In the genomic region with DNA sequence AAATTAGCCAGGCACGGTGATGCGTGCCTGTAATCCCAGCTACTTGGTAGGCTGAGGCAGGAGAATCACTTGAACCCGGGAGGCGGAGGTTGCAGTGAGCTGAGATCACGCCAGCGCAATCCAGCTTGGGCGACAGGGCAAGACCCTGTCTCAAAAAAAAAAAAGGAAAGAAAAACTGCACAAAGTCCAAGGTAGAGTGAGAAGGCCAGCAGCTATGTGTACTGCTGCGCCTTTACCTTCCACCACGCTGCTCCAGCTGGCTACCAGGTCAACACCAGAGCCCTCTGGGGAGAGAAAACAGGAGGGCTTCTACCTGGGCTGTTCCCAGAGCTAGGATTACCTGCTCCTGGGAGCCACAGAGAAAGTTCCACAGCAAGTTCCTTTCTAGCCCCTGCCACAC, we compare ENCODE assay signal across 19 cellular contexts. TPM values are rescaled to one million over a fixed set of nuclear protein-coding genes. Genes with fewer than 3 reads are reported as not detected.
DNase-seq lines count a peak whose midpoint lies in the region; ATAC-seq, FAIRE-seq and TF ChIP-seq lines count a peak whose summit lies in the region.
"Had no signal": no experiment of that assay in that cellular context is flagged by ENCODE, and none has a peak within 500 bp of the region (broad histone marks: within the 10 kb centered on the region; RNA-seq: fewer than 3 reads in every experiment).

No MANE protein-coding gene starts in this region.

- H4K8ac ChIP-seq in trophoblast cell (ENCODE audit: low read depth, low read length), result no peak overlapping the region

- H3K36me3 Mint-ChIP-seq in activated T-cell treated with anti-CD3 and anti-CD28 coated beads, Interleukin-2, amount 50 U/mL, for 4 hours (ENCODE audit: insufficient read depth), result no peaks in the 10 kb centered on the region
- H3K36me3 Mint-ChIP-seq: neural progenitor cell had no signal

- no peak for FAIRE-seq in GM12878 (lab: Jason Lieb, UNC)
- FAIRE-seq: endometrium had no signal

- TF ChIP-seq EP300 in GM12878 (IDR thresholded peaks at IDR 0.05; ENCODE audit: borderline replicate concordance in 1 of 2, control insufficient read depth in 1 of 2, low read depth in 2 of 2, low read length in 2 of 2), result no peak

- in situ Hi-C loops in GM12878 (cut with MboI), result no loop called here

- H3K23ac ChIP-seq in trophoblast cell (ENCODE audit: low read length), result no peak overlapping the region

- no peak overlapping the region for H2BK12ac ChIP-seq in trophoblast cell (ENCODE audit: low read length)

- RAD21 ChIA-PET in GM12878 (lab: Charles Lee; ENCODE audit: unreplicated experiment), result interaction anchor here (0.7 to 5.1 kb wide), 3 partner anchors 22 to 54 kb away, joined by 3 to 26 read pairs (median 4); a partner anchor contains a TSS

- CTCF ChIA-PET in GM12878 (lab: Yijun Ruan, JAX), result interaction anchor here (0.5 to 6.5 kb wide), 8 partner anchors 12 to 328 kb away, joined by 3 to 64 read pairs (median 7); a partner anchor contains a TSS

- H3K36me3 ChIP-seq in KMS-11 (ENCODE audit: insufficient read depth) (no peaks in the 10 kb centered on the region), GM12878 (ENCODE audit: control insufficient read depth in 2 of 2, insufficient read depth in 2 of 2, low read length in 1 of 2) (no peaks in the 10 kb centered on the region; a peak in 2 of 4 replicates), trophoblast cell (ENCODE audit: control insufficient read depth in 1 of 2, insufficient read depth in 2 of 2, low read length in 2 of 2) (no peaks in the 10 kb centered on the region), upper lobe of right lung (no peaks in the 10 kb centered on the region)
- H3K36me3 ChIP-seq: brain microvascular endothelial cell, neural progenitor cell had no signal

- no peaks in the 10 kb centered on the region for H3K9me3 ChIP-seq in GM12878 (replicated peaks; ENCODE audit: control insufficient read depth, insufficient read depth, low read length)
- H3K9me3 ChIP-seq in trophoblast cell (ENCODE audit: insufficient read depth, low read depth, low read length), result no peaks in the 10 kb centered on the region
- no peaks in the 10 kb centered on the region for H3K9me3 ChIP-seq in upper lobe of right lung
- H3K9me3 ChIP-seq: SK-N-SH had no signal

- H2AK5ac ChIP-seq in trophoblast cell (ENCODE audit: low read length), result no peak overlapping the region

- H3K79me2 ChIP-seq in KMS-11 (ENCODE audit: insufficient read depth, low read depth), result peaks cover 78% of the 10 kb centered on the region
- peaks cover 72% of the 10 kb centered on the region for H3K79me2 ChIP-seq in GM12878 (ENCODE audit: control insufficient read depth, insufficient read depth, low read length)
- peaks cover 21% of the 10 kb centered on the region for H3K79me2 ChIP-seq in trophoblast cell (ENCODE audit: control insufficient read depth, insufficient read depth, low read length, poor library complexity)

- no peak for TF ChIP-seq POLR2A in GM12878 (IDR thresholded peaks at IDR 0.05; ENCODE audit: low read depth, low read length)

- H4K20me1 ChIP-seq in KMS-11 (ENCODE audit: insufficient read depth), result peaks cover 47% of the 10 kb centered on the region
- H4K20me1 ChIP-seq in GM12878 (ENCODE audit: control insufficient read depth, insufficient read depth), result peaks cover 4% of the 10 kb centered on the region

- H3K4me1 ChIP-seq in KMS-11 (ENCODE audit: low read depth, poor library complexity, severe bottlenecking), result peaks cover 55% of the 10 kb centered on the region
- peaks cover 8% of the 10 kb centered on the region for H3K4me1 ChIP-seq in GM12878 (ENCODE audit: control insufficient read depth, insufficient read depth, low read length)
- H3K4me1 ChIP-seq in trophoblast cell (ENCODE audit: control insufficient read depth in 1 of 2, insufficient read depth in 2 of 2, low read length in 2 of 2), result peaks cover 19 to 21% of the 10 kb centered on the region in 2 experiments
- H3K4me1 ChIP-seq in upper lobe of right lung, result peaks cover 51% of the 10 kb centered on the region

- no peak overlapping the region for H4K12ac ChIP-seq in trophoblast cell (ENCODE audit: low read depth, low read length)

- POLR2A ChIA-PET in GM12878 (lab: Charles Lee), result interaction anchor here (0.7 to 4.7 kb wide), 2 partner anchors 40 to 53 kb away, joined by 3 to 36 read pairs; a partner anchor contains a TSS

- peaks cover 38% of the 10 kb centered on the region for H3K4me1 Mint-ChIP-seq in activated T-cell treated with anti-CD3 and anti-CD28 coated beads, Interleukin-2, amount 50 U/mL, for 4 hours (ENCODE audit: low read depth)

- peak overlapping the region; percentile 93 for H3K4ac ChIP-seq in trophoblast cell (ENCODE audit: low read depth, low read length)

- no peak overlapping the region for H2BK5ac ChIP-seq in trophoblast cell (ENCODE audit: low read depth, low read length, poor library complexity)

- no peak overlapping the region for H3K4me3 Mint-ChIP-seq in activated T-cell treated with anti-CD3 and anti-CD28 coated beads, Interleukin-2, amount 50 U/mL, for 4 hours
- H3K4me3 Mint-ChIP-seq: neural progenitor cell had no signal

- H3K27me3 ChIP-seq in KMS-11 (ENCODE audit: insufficient read depth, low read depth), result no peaks in the 10 kb centered on the region
- H3K27me3 ChIP-seq in GM12878 (replicated peaks in 1 of 2; ENCODE audit: control insufficient read depth in 2 of 2, insufficient read depth in 2 of 2, low read length in 1 of 2), result no peaks in the 10 kb centered on the region
- no peaks in the 10 kb centered on the region for H3K27me3 ChIP-seq in trophoblast cell (ENCODE audit: insufficient read depth, low read length)
- no peaks in the 10 kb centered on the region for H3K27me3 ChIP-seq in upper lobe of right lung
- H3K27me3 ChIP-seq: brain microvascular endothelial cell had no signal

- no TSS peak for BruUV-seq in GM12878 (replicated peaks; lab: Mats Ljungman, UMichigan)

- H3K27ac ChIP-seq in KMS-11, result peak overlapping the region; percentile 82; the same call in 1 of the 2 replicates
- no peak overlapping the region for H3K27ac ChIP-seq in GM12878 (ENCODE audit: control insufficient read depth, insufficient read depth)
- H3K27ac ChIP-seq in trophoblast cell (ENCODE audit: low read depth, low read length), result no peak overlapping the region
- peak overlapping the region; percentile 97 for H3K27ac ChIP-seq in upper lobe of right lung
- H3K27ac ChIP-seq: brain microvascular endothelial cell, neural progenitor cell had no signal

- no peak overlapping the region for H4K91ac ChIP-seq in trophoblast cell (ENCODE audit: low read depth, low read length)

- no peak overlapping the region for H2BK120ac ChIP-seq in trophoblast cell (ENCODE audit: insufficient read depth, low read length, poor library complexity)

- TF ChIP-seq RAD21 in GM12878 (IDR thresholded peaks at IDR 0.05; ENCODE audit: insufficient read depth, low read depth, low read length), result no peak

- H3K9me3 Mint-ChIP-seq in activated T-cell treated with anti-CD3 and anti-CD28 coated beads, Interleukin-2, amount 50 U/mL, for 4 hours, result no peaks in the 10 kb centered on the region
- H3K9me3 Mint-ChIP-seq: neural progenitor cell had no signal

- no peak for DNase-seq in GM12878 (ENCODE audit: low read depth, low spot score)
- peak in 1 of 2 donors; percentile 22 for DNase-seq in trophoblast cell
- no peak for DNase-seq in upper lobe of right lung
- DNase-seq in NCI-H526 (lab: John Stamatoyannopoulos, UW), result no peak
- no peak for DNase-seq in activated T-cell treated with anti-CD3 and anti-CD28 coated beads, Interleukin-2, amount 50 U/mL, for 4 hours
- DNase-seq: brain microvascular endothelial cell, DMS79 treated with DMSO at 0.1 percent for 48 hours, GOT3, head of caudate nucleus, NCI-H1092, NCI-H2029 treated with DMSO at 0.1 percent for 48 hours, SK-N-SH had no signal

- no peak for TF ChIP-seq CTCF in KMS-11 (conservative IDR thresholded peaks at IDR 0.05; ENCODE audit: low read depth, low read length)
- no peak for TF ChIP-seq CTCF in GM12878 (IDR thresholded peaks at IDR 0.05 in 2 of 3, conservative IDR thresholded peaks at IDR 0.05 in 1 of 3; ENCODE audit: control insufficient read depth in 2 of 3, extremely low read depth in 1 of 3, insufficient read depth in 1 of 3, low read depth in 3 of 3, low read length in 3 of 3)
- TF ChIP-seq CTCF in upper lobe of right lung (IDR thresholded peaks at IDR 0.05), result no peak

- H3K18ac ChIP-seq in trophoblast cell (ENCODE audit: low read length), result no peak overlapping the region

- no peak for ATAC-seq in GM12878
- ATAC-seq in upper lobe of right lung, result no peak
- no peak for ATAC-seq in GM21528 (IDR thresholded peaks at IDR 0.05; ENCODE audit: low FRiP score, unreplicated experiment)
- ATAC-seq in activated T-cell treated with anti-CD3 and anti-CD28 coated beads, Interleukin-2, amount 50 U/mL, for 4 hours, result no peak
- ATAC-seq: activated CD4-positive, CD25-positive, alpha-beta regulatory T cell treated with anti-CD3 and anti-CD28 coated beads, Interleukin-2, amount 50 U/mL, for 24 hours; left lobe of liver had no signal

- no peak overlapping the region for H3K4me3 ChIP-seq in KMS-11 (IDR thresholded peaks at IDR 0.05; ENCODE audit: insufficient read depth, low read depth, low read length)
- H3K4me3 ChIP-seq in GM12878, result no peak overlapping the region
- no peak overlapping the region for H3K4me3 ChIP-seq in trophoblast cell (ENCODE audit: low read depth, low read length)
- H3K4me3 ChIP-seq in upper lobe of right lung, result no peak overlapping the region
- H3K4me3 ChIP-seq: coronary artery, neural progenitor cell had no signal

- H3K9ac ChIP-seq in KMS-11 (no peak overlapping the region), GM12878 (ENCODE audit: control insufficient read depth, insufficient read depth, low read length) (no peak overlapping the region), trophoblast cell (ENCODE audit: low read length) (no peak overlapping the region)
- H3K9ac ChIP-seq: neural progenitor cell, SK-N-SH had no signal

- H3K14ac ChIP-seq in trophoblast cell (ENCODE audit: low read length), result no peak overlapping the region

- H2AFZ ChIP-seq in KMS-11 (ENCODE audit: low read depth), result no peak overlapping the region
- no peak overlapping the region for H2AFZ ChIP-seq in GM12878 (ENCODE audit: control insufficient read depth, low read depth, low read length)
- no peak overlapping the region for H2AFZ ChIP-seq in trophoblast cell (ENCODE audit: insufficient read depth, low read length, poor library complexity)
- H2AFZ ChIP-seq: neural progenitor cell had no signal

- H3K79me1 ChIP-seq in trophoblast cell (ENCODE audit: low read length), result peaks cover 19% of the 10 kb centered on the region

- H3K4me2 ChIP-seq in KMS-11, result peak overlapping the region; percentile 96
- peak overlapping the region; percentile 13; the same call in 1 of the 2 replicates for H3K4me2 ChIP-seq in GM12878 (ENCODE audit: control insufficient read depth, insufficient read depth)
- H3K4me2 ChIP-seq in trophoblast cell (ENCODE audit: low read length), result no peak overlapping the region
- H3K4me2 ChIP-seq: neural progenitor cell had no signal

- SMC1A ChIA-PET in GM12878 (lab: Charles Lee; ENCODE audit: uncharacterized antibody, unreplicated experiment), result interaction anchor here (0.6 to 5.4 kb wide), 7 partner anchors 22 to 805 kb away, joined by 3 to 24 read pairs (median 4); a partner anchor contains a TSS

- intact Hi-C loops in GM12878 (cut with micrococcal nuclease; ENCODE audit: unreplicated experiment) (no loop called here), upper lobe of right lung (cut with DNase I) (no loop called here)

- no peaks in the 10 kb centered on the region for H3K27me3 Mint-ChIP-seq in activated T-cell treated with anti-CD3 and anti-CD28 coated beads, Interleukin-2, amount 50 U/mL, for 4 hours (ENCODE audit: low read depth)

- 96% methylated on average over 8 of the region's 9 CpGs for WGBS in GM12878 (ENCODE audit: insufficient coverage, insufficient replicate concordance, low lambda C conversion rate, missing lambda C conversion rate)
- WGBS in trophoblast cell (ENCODE audit: extremely low coverage, insufficient coverage, insufficient read length), result no CpG with 5 or more reads among the region's 9 CpGs

RNA-seq across cellular contexts. Expression of a gene that starts 3.2 kb away (rescaled TPM):
- total RNA-seq in GM12878 (2013; cell fraction: nucleolus; rRNA removed), result 31.6 and 39.3 TPM in 2 replicates
- total RNA-seq in GM12878 (2014; rRNA removed) (11.7 and 13.1 TPM in 2 replicates), GM12878 (2014; rRNA removed; fragmentation: Illumina TruSeq; extraction: Trizol) (3.8 and 5.1 TPM in 2 replicates), GM12878 (2021) (19.7 and 25.0 TPM in 2 replicates), upper lobe of right lung (17.7 TPM)
- 4.6 TPM for polyA plus RNA-seq in GM12878 (2011; ENCODE audit: low read depth)
- polyA plus RNA-seq in GM12878 (2011; rRNA removed) (2.4 and 4.6 TPM in 2 replicates), GM12878 (2014; fragmentation: Illumina TruSeq; extraction: Trizol) (0.87 and 3.6 TPM in 2 replicates), GM12878 (2014; fragmentation: Nextera tagmentation; extraction: Ambion mirVana) (under 1 TPM; 0.91 to 0.98 TPM), GM12878 (2014; rRNA removed) (13.8 and 16.8 TPM in 2 replicates), GM12878 (2016; fragmentation: Nextera tagmentation; extraction: Ambion mirVana) (10 to 100 TPM; 21.2 to 21.6 TPM)
- 6.1 and 9.0 TPM in 2 replicates for polyA plus RNA-seq in GM12878 (2011; cell fraction: cytosol; rRNA removed)
- polyA plus RNA-seq in GM12878 (2011; cell fraction: nucleus; rRNA removed), result 23.5 and 30.6 TPM in 2 replicates
- 13.5 and 16.7 TPM in 2 replicates for polyA plus RNA-seq in GM12878 (2012)
- 5.9 and 12.4 TPM in 2 replicates for polyA minus RNA-seq in GM12878 (2011; rRNA and poly(A)+ RNA removed)
- 4.8 and 10.7 TPM in 2 replicates for polyA minus RNA-seq in GM12878 (2011; cell fraction: cytosol; rRNA and poly(A)+ RNA removed)
- polyA minus RNA-seq in GM12878 (2011; cell fraction: nucleus; rRNA and poly(A)+ RNA removed), result 7.1 and 13.3 TPM in 2 replicates
- 26.7 and 26.8 TPM in 2 replicates for polyA plus RNA-seq in trophoblast cell (2013)
- 10 to 100 TPM; 25.6 to 32.5 (median 28.8) TPM for total RNA-seq in activated T-cell treated with anti-CD3 and anti-CD28 coated beads, Interleukin-2, amount 50 U/mL, for 4 hours

RNA-seq across cellular contexts. Expression of a gene that starts 24.7 kb away (rescaled TPM):
- 50.6 and 53.1 TPM in 2 replicates for total RNA-seq in GM12878 (2013; cell fraction: nucleolus; rRNA removed)
- total RNA-seq in GM12878 (2014; rRNA removed) (157 and 192 TPM in 2 replicates), GM12878 (2014; rRNA removed; fragmentation: Illumina TruSeq; extraction: Trizol) (59.8 and 66.4 TPM in 2 replicates), GM12878 (2021) (204 and 205 TPM in 2 replicates), upper lobe of right lung (201 TPM)
- 74.1 TPM for polyA plus RNA-seq in GM12878 (2011; ENCODE audit: low read depth)
- polyA plus RNA-seq in GM12878 (2011; rRNA removed) (62.3 and 116 TPM in 2 replicates), GM12878 (2014; fragmentation: Illumina TruSeq; extraction: Trizol) (4.2 and 39.7 TPM in 2 replicates), GM12878 (2014; fragmentation: Nextera tagmentation; extraction: Ambion mirVana) (1 to 10 TPM in 1 of 2 experiments, under 1 TPM in 1; 0.13 to 1.1 TPM), GM12878 (2014; rRNA removed) (143 and 172 TPM in 2 replicates), GM12878 (2016; fragmentation: Nextera tagmentation; extraction: Ambion mirVana) (100 to 1,000 TPM in 1 of 2 experiments, 10 to 100 TPM in 1; 90.1 to 101 TPM)
- 212 and 258 TPM in 2 replicates for polyA plus RNA-seq in GM12878 (2011; cell fraction: cytosol; rRNA removed)
- polyA plus RNA-seq in GM12878 (2011; cell fraction: nucleus; rRNA removed), result 200 and 207 TPM in 2 replicates
- 209 and 231 TPM in 2 replicates for polyA plus RNA-seq in GM12878 (2012)
- 71.0 and 163 TPM in 2 replicates for polyA minus RNA-seq in GM12878 (2011; rRNA and poly(A)+ RNA removed)
- 101 and 104 TPM in 2 replicates for polyA minus RNA-seq in GM12878 (2011; cell fraction: cytosol; rRNA and poly(A)+ RNA removed)
- 33.4 and 45.1 TPM in 2 replicates for polyA minus RNA-seq in GM12878 (2011; cell fraction: nucleus; rRNA and poly(A)+ RNA removed)
- 152 and 154 TPM in 2 replicates for polyA plus RNA-seq in trophoblast cell (2013)
- 100 to 1,000 TPM; 155 to 163 (median 155) TPM for total RNA-seq in activated T-cell treated with anti-CD3 and anti-CD28 coated beads, Interleukin-2, amount 50 U/mL, for 4 hours

RNA-seq across cellular contexts. Expression of a gene that starts 39.0 kb away (rescaled TPM):
- total RNA-seq in GM12878 (2013; cell fraction: nucleolus; rRNA removed), result 63.6 and 63.9 TPM in 2 replicates
- 116 and 128 TPM in 2 replicates for total RNA-seq in GM12878 (2014; rRNA removed)
- total RNA-seq in GM12878 (2014; rRNA removed; fragmentation: Illumina TruSeq; extraction: Trizol), result 75.5 and 82.0 TPM in 2 replicates
- total RNA-seq in GM12878 (2021), result 109 and 111 TPM in 2 replicates
- 63.3 TPM for polyA plus RNA-seq in GM12878 (2011; ENCODE audit: low read depth)
- polyA plus RNA-seq in GM12878 (2011; rRNA removed), result 67.3 and 130 TPM in 2 replicates
- 191 and 223 TPM in 2 replicates for polyA plus RNA-seq in GM12878 (2011; cell fraction: cytosol; rRNA removed)
- 161 and 189 TPM in 2 replicates for polyA plus RNA-seq in GM12878 (2011; cell fraction: nucleus; rRNA removed)
- 111 and 123 TPM in 2 replicates for polyA plus RNA-seq in GM12878 (2012)
- 91.4 and 151 TPM in 2 replicates for polyA plus RNA-seq in GM12878 (2014; fragmentation: Illumina TruSeq; extraction: Trizol)
- 10 to 100 TPM; 27.5 to 44.9 TPM for polyA plus RNA-seq in GM12878 (2014; fragmentation: Nextera tagmentation; extraction: Ambion mirVana)
- 193 and 209 TPM in 2 replicates for polyA plus RNA-seq in GM12878 (2014; rRNA removed)
- 100 to 1,000 TPM; 182 to 191 TPM for polyA plus RNA-seq in GM12878 (2016; fragmentation: Nextera tagmentation; extraction: Ambion mirVana)
- polyA minus RNA-seq in GM12878 (2011; rRNA and poly(A)+ RNA removed), result 68.5 and 130 TPM in 2 replicates
- polyA minus RNA-seq in GM12878 (2011; cell fraction: cytosol; rRNA and poly(A)+ RNA removed), result 52.8 and 63.2 TPM in 2 replicates
- polyA minus RNA-seq in GM12878 (2011; cell fraction: nucleus; rRNA and poly(A)+ RNA removed), result 18.9 and 32.5 TPM in 2 replicates
- polyA plus RNA-seq in trophoblast cell (2013), result 112 and 120 TPM in 2 replicates
- 68.3 TPM for total RNA-seq in upper lobe of right lung
- 100 to 1,000 TPM; 112 to 129 (median 126) TPM for total RNA-seq in activated T-cell treated with anti-CD3 and anti-CD28 coated beads, Interleukin-2, amount 50 U/mL, for 4 hours

RNA-seq across cellular contexts. Expression of a gene that starts 53.0 kb away (rescaled TPM):
- total RNA-seq in GM12878 (2013; cell fraction: nucleolus; rRNA removed), result 129 and 132 TPM in 2 replicates
- total RNA-seq in GM12878 (2014; rRNA removed) (1,493 and 1,661 TPM in 2 replicates), GM12878 (2014; rRNA removed; fragmentation: Illumina TruSeq; extraction: Trizol) (1,429 and 1,442 TPM in 2 replicates), GM12878 (2021) (1,629 and 1,678 TPM in 2 replicates), upper lobe of right lung (840 TPM)
- polyA plus RNA-seq in GM12878 (2011; ENCODE audit: low read depth), result 10,819 TPM
- polyA plus RNA-seq in GM12878 (2011; rRNA removed) (910 and 1,613 TPM in 2 replicates), GM12878 (2014; fragmentation: Illumina TruSeq; extraction: Trizol) (2,280 and 2,392 TPM in 2 replicates), GM12878 (2014; fragmentation: Nextera tagmentation; extraction: Ambion mirVana) (1,000 to 10,000 TPM; 2,192 to 2,288 TPM), GM12878 (2014; rRNA removed) (2,186 and 2,597 TPM in 2 replicates), GM12878 (2016; fragmentation: Nextera tagmentation; extraction: Ambion mirVana) (1,000 to 10,000 TPM; 1,131 to 1,180 TPM)
- 3,476 and 4,794 TPM in 2 replicates for polyA plus RNA-seq in GM12878 (2011; cell fraction: cytosol; rRNA removed)
- 839 and 898 TPM in 2 replicates for polyA plus RNA-seq in GM12878 (2011; cell fraction: nucleus; rRNA removed)
- 3,669 and 4,620 TPM in 2 replicates for polyA plus RNA-seq in GM12878 (2012)
- polyA minus RNA-seq in GM12878 (2011; rRNA and poly(A)+ RNA removed), result 1,757 and 2,399 TPM in 2 replicates
- polyA minus RNA-seq in GM12878 (2011; cell fraction: cytosol; rRNA and poly(A)+ RNA removed), result 394 and 436 TPM in 2 replicates
- 157 and 251 TPM in 2 replicates for polyA minus RNA-seq in GM12878 (2011; cell fraction: nucleus; rRNA and poly(A)+ RNA removed)
- 1,411 and 1,415 TPM in 2 replicates for polyA plus RNA-seq in trophoblast cell (2013)
- total RNA-seq in activated T-cell treated with anti-CD3 and anti-CD28 coated beads, Interleukin-2, amount 50 U/mL, for 4 hours, result 1,000 to 10,000 TPM; 1,928 to 2,027 (median 1,945) TPM

Comparison
In these comparisons a context has a peak if more than half of its experiments do, and no peak if none do; other contexts are left out.
1. H3K27ac ChIP-seq: peak in KMS-11 (single experiment) and upper lobe of right lung (single experiment); none in GM12878 (single experiment) and trophoblast cell (single experiment).